Comparison of ENCODE assay signal across 18 cellular contexts in the genomic region with DNA sequence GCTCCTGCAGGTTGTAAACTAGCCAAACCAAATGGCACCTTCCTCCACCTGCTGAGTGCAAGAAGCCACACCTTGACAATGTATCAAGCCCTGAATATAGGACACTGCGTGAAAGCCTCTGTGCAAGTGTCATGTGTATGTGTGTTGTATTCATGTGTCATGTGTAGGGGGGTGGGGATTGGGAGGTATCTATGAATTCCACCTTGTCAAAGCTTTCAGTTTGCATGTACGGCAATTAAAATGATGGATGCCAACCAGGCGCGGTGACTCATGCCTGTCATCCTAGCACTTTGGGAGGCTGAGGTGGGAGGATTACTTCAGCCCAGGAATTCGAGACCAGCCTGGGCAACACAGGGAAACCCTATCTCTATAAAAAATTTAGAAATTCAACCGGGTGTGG. TPM values are rescaled to one million over a fixed set of nuclear protein-coding genes. Genes with fewer than 3 reads are reported as not detected.
DNase-seq lines count a peak whose midpoint lies in the region; ATAC-seq and TF ChIP-seq lines count a peak whose summit lies in the region.
"Had no signal": no experiment of that assay in that cellular context is flagged by ENCODE, and none has a peak within 500 bp of the region (broad histone marks: within the 10 kb centered on the region; RNA-seq: fewer than 3 reads in every experiment).

No MANE protein-coding gene starts in this region.

- no peaks in the 10 kb centered on the region for H3K9me3 ChIP-seq in ascending aorta
- H3K9me3 ChIP-seq in stomach, result no peaks in the 10 kb centered on the region
- H3K9me3 ChIP-seq in BE2C, result no peaks in the 10 kb centered on the region

- no peak overlapping the region for H3K4me3 ChIP-seq in ascending aorta
- H3K4me3 ChIP-seq in stomach, result no peak overlapping the region
- no peak overlapping the region for H3K4me3 ChIP-seq in BE2C (ENCODE audit: low read depth, low read length)
- H3K4me3 ChIP-seq: GM12878 had no signal

- H3K4me1 Mint-ChIP-seq in stimulated activated naive B cell treated with anti-CD40 and anti-IgM and Interleukin-4, amounts not matched to agents 10 μg/mL and 1 μg/mL and 100 μg/mL, for 72 hours, result peaks cover 10 to 40% of the 10 kb centered on the region in 2 donors

- peaks cover 0 to 2% of the 10 kb centered on the region in 2 donors for H3K9me3 Mint-ChIP-seq in stimulated activated naive B cell treated with anti-CD40 and anti-IgM and Interleukin-4, amounts not matched to agents 10 μg/mL and 1 μg/mL and 100 μg/mL, for 72 hours
- H3K9me3 Mint-ChIP-seq: activated naive CD8-positive, alpha-beta T cell treated with anti-CD3 and anti-CD28 coated beads, Interleukin-2, amount 10 ng/mL, durations not matched to agents 7 days and 5 days; nephron had no signal

- H3K4me3 Mint-ChIP-seq in stimulated activated naive B cell treated with anti-CD40 and anti-IgM and Interleukin-4, amounts not matched to agents 10 μg/mL and 1 μg/mL and 100 μg/mL, for 72 hours, result no peak overlapping the region
- H3K4me3 Mint-ChIP-seq: activated naive CD8-positive, alpha-beta T cell treated with anti-CD3 and anti-CD28 coated beads, Interleukin-2, amount 10 ng/mL, durations not matched to agents 7 days and 5 days; nephron had no signal

- H3K27me3 ChIP-seq in ascending aorta (no peaks in the 10 kb centered on the region), layer of hippocampus (ENCODE audit: control insufficient read depth, insufficient read depth, low read length) (no peaks in the 10 kb centered on the region), stomach (no peaks in the 10 kb centered on the region), BE2C (no peaks in the 10 kb centered on the region)

- TF ChIP-seq CTCF in ascending aorta (IDR thresholded peaks at IDR 0.05), result no peak
- no peak for TF ChIP-seq CTCF in stomach (IDR thresholded peaks at IDR 0.05)
- TF ChIP-seq CTCF in BE2C (IDR thresholded peaks at IDR 0.05; ENCODE audit: low read depth, low read length), result no peak

- H3K36me3 Mint-ChIP-seq in stimulated activated naive B cell treated with anti-CD40 and anti-IgM and Interleukin-4, amounts not matched to agents 10 μg/mL and 1 μg/mL and 100 μg/mL, for 72 hours, result no peaks in the 10 kb centered on the region
- H3K36me3 Mint-ChIP-seq: activated naive CD8-positive, alpha-beta T cell treated with anti-CD3 and anti-CD28 coated beads, Interleukin-2, amount 10 ng/mL, durations not matched to agents 7 days and 5 days had no signal

- peaks cover 21 to 37% of the 10 kb centered on the region in 2 donors for H3K4me1 ChIP-seq in ascending aorta
- H3K4me1 ChIP-seq in stomach, result peaks cover 23 to 43% (median 25%) of the 10 kb centered on the region in 4 donors
- no peaks in the 10 kb centered on the region for H3K4me1 ChIP-seq in BE2C

- WGBS in stomach, 5 donors, result 84 to 95% (median 91%) methylated on average over 6 of the region's 6 CpGs

- H3K27ac ChIP-seq in ascending aorta (peak overlapping the region; percentile 88 to 90), layer of hippocampus (ENCODE audit: low read depth, low read length) (peak overlapping the region; percentile 53), stomach (peak overlapping the region in 4 of 5 donors; percentile 79 to 86 (median 79))

- H3K27me3 Mint-ChIP-seq in stimulated activated naive B cell treated with anti-CD40 and anti-IgM and Interleukin-4, amounts not matched to agents 10 μg/mL and 1 μg/mL and 100 μg/mL, for 72 hours, result peaks cover 0 to 11% of the 10 kb centered on the region in 2 donors

- no peak for TF ChIP-seq EP300 in stomach (IDR thresholded peaks at IDR 0.05)

- no peak for ATAC-seq in stimulated activated naive B cell treated with anti-CD40 and anti-IgM and Interleukin-4, amounts not matched to agents 10 μg/mL and 1 μg/mL and 100 μg/mL, for 72 hours (replicated peaks)
- ATAC-seq: GM12878 had no signal

- TF ChIP-seq POLR2A in stomach (IDR thresholded peaks at IDR 0.05), result no peak

- DNase-seq in Daoy (ENCODE audit: low read depth), result peak; percentile 22
- DNase-seq in ascending aorta (ENCODE audit: low spot score in 2 of 2), result peak in 1 of 2 donors; percentile 64
- DNase-seq in stomach, result peak; percentile 5
- DNase-seq in anterior cingulate cortex (lab: John Stamatoyannopoulos, UW), result no peak
- DNase-seq in stimulated activated naive B cell treated with anti-CD40 and anti-IgM and Interleukin-4, amounts not matched to agents 10 μg/mL and 1 μg/mL and 100 μg/mL, for 72 hours, result no peak
- DNase-seq in BE2C, result no peak
- no peak for DNase-seq in stimulated activated CD4-positive, alpha-beta T cell treated with anti-CD3 and anti-CD28 coated beads, Interleukin-4, amount 100 ng/mL, for 4 hours
- DNase-seq: activated CD8-positive, alpha-beta memory T cell treated with anti-CD3 and anti-CD28 coated beads, Interleukin-2, amount 50 U/mL, for 4 hours; activated naive CD8-positive, alpha-beta T cell treated with anti-CD3 and anti-CD28 coated beads, Interleukin-2, amount 10 ng/mL, durations not matched to agents 7 days and 5 days; DND-41; effector CD8-positive, alpha-beta T cell; NCI-H1930; NCI-H82; stimulated activated CD4-positive, alpha-beta T cell treated with anti-CD3 and anti-CD28 coated beads, Interleukin-12 subunit alpha, Interleukin-12 subunit beta, amount 100 ng/mL, for 4 hours had no signal

- intact Hi-C loops in ascending aorta (cut with DNase I) (no loop called here), stomach (cut with DNase I; ENCODE audit: low total_unique reads) (loop anchor here (5.0 kb wide), 1 partner anchor 66 kb away; no protein-coding TSS in a partner anchor)

- no peak overlapping the region for H3K27ac Mint-ChIP-seq in stimulated activated naive B cell treated with anti-CD40 and anti-IgM and Interleukin-4, amounts not matched to agents 10 μg/mL and 1 μg/mL and 100 μg/mL, for 72 hours
- H3K27ac Mint-ChIP-seq: activated naive CD8-positive, alpha-beta T cell treated with anti-CD3 and anti-CD28 coated beads, Interleukin-2, amount 10 ng/mL, durations not matched to agents 7 days and 5 days; nephron had no signal

- H3K36me3 ChIP-seq in ascending aorta (peaks cover 0 to 14% of the 10 kb centered on the region in 2 donors), stomach (no peaks in the 10 kb centered on the region), BE2C (no peaks in the 10 kb centered on the region)

RNA-seq across cellular contexts. Expression of a gene that starts 19.8 kb away (rescaled TPM):
- total RNA-seq in Daoy (2014; rRNA removed; shearing (Covaris generic)), result not detected in 2 replicates
- total RNA-seq in ascending aorta, result 142 TPM
- 10 to 100 TPM in 4 of 5 donors, 1 to 10 TPM in 1; 9.4 to 31.2 (median 14.0) TPM for total RNA-seq in stomach
- 1 to 10 TPM; 3.2 to 9.2 (median 6.9) TPM for polyA plus RNA-seq in stomach
- polyA plus RNA-seq in BE2C (2012; ENCODE audit: insufficient read depth, insufficient read length, low read depth), result 0.32 TPM
- total RNA-seq: activated naive CD8-positive, alpha-beta T cell treated with anti-CD3 and anti-CD28 coated beads, Interleukin-2, amount 10 ng/mL, durations not matched to agents 7 days and 5 days; SK-MEL-5 had no signal

Comparison
In these comparisons a context has a peak if more than half of its experiments do, and no peak if none do; other contexts are left out.
1. DNase-seq: peak in Daoy (single experiment) and stomach (single experiment); none in anterior cingulate cortex (0 of 58), stimulated activated naive B cell treated with anti-CD40 and anti-IgM and Interleukin-4, amounts not matched to agents 10 μg/mL and 1 μg/mL and 100 μg/mL, for 72 hours (single experiment), BE2C (single experiment) and stimulated activated CD4-positive, alpha-beta T cell treated with anti-CD3 and anti-CD28 coated beads, Interleukin-4, amount 100 ng/mL, for 4 hours (0 of 2).
2. RNA of a gene that starts 19.8 kb away (total RNA-seq): 142 TPM in ascending aorta (single experiment) and 9.4 to 31.2 TPM in stomach; not detected in Daoy; every median in the first group is over 10 times any median in the second.
3. Peak in every context shown above with its lines, with median percentiles within 50 percentile points of each other: H3K27ac ChIP-seq.